13 cellular contexts compared by ENCODE assay signal in the genomic region with DNA sequence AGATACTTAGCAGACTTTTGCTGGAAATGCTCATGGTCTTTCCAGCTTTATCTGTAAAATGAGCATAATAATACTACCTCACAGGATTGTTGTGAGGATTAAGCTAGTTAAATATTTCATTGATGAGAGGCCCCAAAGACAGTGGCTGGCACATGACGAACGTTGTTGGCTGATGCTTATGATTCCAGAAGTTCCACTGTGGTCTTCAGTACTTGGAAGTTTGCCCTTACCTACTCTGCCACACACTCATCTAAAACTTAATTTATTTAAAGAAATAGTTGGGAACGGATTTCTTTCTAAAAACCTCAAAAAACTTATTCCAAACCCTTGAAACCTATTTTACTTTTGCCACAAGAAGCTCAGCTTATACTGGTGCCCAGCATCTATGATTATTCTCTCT.
A peak's percentile ranks its signal among the peaks of the same experiment; 100 is the strongest.
DNase-seq lines count a peak whose midpoint lies in the region; ATAC-seq and TF ChIP-seq lines count a peak whose summit lies in the region.
"Had no signal": no experiment of that assay in that cellular context is flagged by ENCODE, and none has a peak within 500 bp of the region (broad histone marks: within the 10 kb centered on the region; RNA-seq: fewer than 3 reads in every experiment).

No MANE protein-coding gene starts in this region.

- no peak overlapping the region for H3K4me3 Mint-ChIP-seq in CD4-positive, alpha-beta T cell
- H3K4me3 Mint-ChIP-seq in T-helper 17 cell, result no peak overlapping the region
- H3K4me3 Mint-ChIP-seq in activated T-cell treated with anti-CD3 and anti-CD28 coated beads, Interleukin-2, amount 50 U/mL, for 4 hours, result no peak overlapping the region

- H3K4me1 ChIP-seq in gastrocnemius medialis, result peaks cover 68 to 70% of the 10 kb centered on the region in 2 donors

- peaks cover 85% of the 10 kb centered on the region for H3K4me1 Mint-ChIP-seq in CD4-positive, alpha-beta T cell (ENCODE audit: low read depth)
- peaks cover 37% of the 10 kb centered on the region for H3K4me1 Mint-ChIP-seq in T-helper 17 cell
- peaks cover 76% of the 10 kb centered on the region for H3K4me1 Mint-ChIP-seq in activated T-cell treated with anti-CD3 and anti-CD28 coated beads, Interleukin-2, amount 50 U/mL, for 4 hours (ENCODE audit: low read depth)

- no peak for TF ChIP-seq POLR2A in gastrocnemius medialis (IDR thresholded peaks at IDR 0.05)

- H3K36me3 Mint-ChIP-seq in CD4-positive, alpha-beta T cell (ENCODE audit: low read depth), result peaks cover 34% of the 10 kb centered on the region
- H3K36me3 Mint-ChIP-seq in T-helper 17 cell (ENCODE audit: low read depth), result no peaks in the 10 kb centered on the region
- H3K36me3 Mint-ChIP-seq in activated T-cell treated with anti-CD3 and anti-CD28 coated beads, Interleukin-2, amount 50 U/mL, for 4 hours (ENCODE audit: insufficient read depth), result peaks cover 26% of the 10 kb centered on the region

- no peaks in the 10 kb centered on the region for H3K36me3 ChIP-seq in gastrocnemius medialis

- H3K27me3 Mint-ChIP-seq in CD4-positive, alpha-beta T cell, result no peaks in the 10 kb centered on the region
- no peaks in the 10 kb centered on the region for H3K27me3 Mint-ChIP-seq in T-helper 17 cell
- no peaks in the 10 kb centered on the region for H3K27me3 Mint-ChIP-seq in activated T-cell treated with anti-CD3 and anti-CD28 coated beads, Interleukin-2, amount 50 U/mL, for 4 hours (ENCODE audit: low read depth)
- H3K27me3 Mint-ChIP-seq: CD4-positive, alpha-beta memory T cell had no signal

- in situ Hi-C loops in gastrocnemius medialis (cut with MboI; ENCODE audit: low sequenced_read_pairs in 4 of 4), result no loop called here

- peak overlapping the region; percentile 85 for H3K27ac Mint-ChIP-seq in CD4-positive, alpha-beta T cell
- peak overlapping the region; percentile 71 for H3K27ac Mint-ChIP-seq in T-helper 17 cell

- CTCF ChIA-PET in CD4-positive, alpha-beta T cell (lab: Charles Lee), result interaction anchor here (1.0 kb wide), 1 partner anchor 173 kb away, joined by 3 read pairs; no protein-coding TSS in a partner anchor

- no peak overlapping the region for H3K27ac ChIP-seq in CD4-positive, alpha-beta T cell (ENCODE audit: low read depth, low read length)
- H3K27ac ChIP-seq in gastrocnemius medialis, result peak overlapping the region; percentile 84 to 91 (median 90)

- intact Hi-C loops in CD4-positive, alpha-beta T cell (cut with DNase I, micrococcal nuclease), result loop anchor here in 1 of 2 experiments (5.0 kb wide), 1 partner anchor 65 kb away; no protein-coding TSS in a partner anchor
- intact Hi-C loops in gastrocnemius medialis (cut with DNase I; ENCODE audit: low total_unique reads), result no loop called here

- H3K9me3 ChIP-seq in CD4-positive, alpha-beta T cell (ENCODE audit: control insufficient read depth, low read length), result no peaks in the 10 kb centered on the region
- H3K9me3 ChIP-seq in T-helper 17 cell (ENCODE audit: control insufficient read depth, low read length, poor library complexity, severe bottlenecking) (no peaks in the 10 kb centered on the region), gastrocnemius medialis (no peaks in the 10 kb centered on the region)

- no peak overlapping the region for H3K4me3 ChIP-seq in gastrocnemius medialis

- ATAC-seq in CD4-positive, alpha-beta T cell (ENCODE audit: poor library complexity), result no peak
- no peak for ATAC-seq in T-helper 17 cell
- no peak for ATAC-seq in gastrocnemius medialis
- ATAC-seq in GM18858 (IDR thresholded peaks at IDR 0.05; ENCODE audit: unreplicated experiment), result no peak
- no peak for ATAC-seq in HG03045 (IDR thresholded peaks at IDR 0.05; ENCODE audit: unreplicated experiment)
- no peak for ATAC-seq in activated T-cell treated with anti-CD3 and anti-CD28 coated beads, Interleukin-2, amount 50 U/mL, for 4 hours

- H3K27me3 ChIP-seq in CD4-positive, alpha-beta T cell (ENCODE audit: control insufficient read depth, insufficient read depth, low read length), result no peaks in the 10 kb centered on the region
- no peaks in the 10 kb centered on the region for H3K27me3 ChIP-seq in gastrocnemius medialis

- no peak for TF ChIP-seq CTCF in CD4-positive, alpha-beta T cell (IDR thresholded peaks at IDR 0.05)
- no peak for TF ChIP-seq CTCF in gastrocnemius medialis (IDR thresholded peaks at IDR 0.05 in 4 of 5, conservative IDR thresholded peaks at IDR 0.05 in 1 of 5)

- no peak for DNase-seq in CD4-positive, alpha-beta T cell
- DNase-seq in T-helper 17 cell (no peak), fibroblast of the conjunctiva (ENCODE audit: low read depth) (peak; percentile 57), gastrocnemius medialis (no peak), NOMO-1 (lab: John Stamatoyannopoulos, UW; ENCODE audit: unreplicated experiment in 2 of 2) (no peak)
- no peak for DNase-seq in activated T-cell treated with anti-CD3 and anti-CD28 coated beads, Interleukin-2, amount 50 U/mL, for 4 hours
- DNase-seq: activated CD4-positive, CD25-positive, alpha-beta regulatory T cell; activated effector memory CD4-positive, alpha-beta T cell treated with Interleukin-2 at 50 U/mL for 16 hours; CD4-positive, alpha-beta memory T cell; NCI-H524 treated with DMSO at 0.1 percent for 48 hours; stimulated activated CD4-positive, alpha-beta T cell treated with anti-CD3 and anti-CD28 coated beads, Interleukin-15, amount 100 ng/mL, for 24 hours had no signal

- POLR2A ChIA-PET in CD4-positive, alpha-beta T cell (lab: Charles Lee), result interaction anchor here (1.5 to 5.8 kb wide), 6 partner anchors 10 to 31 kb away, joined by 4 to 25 read pairs (median 8); no protein-coding TSS in a partner anchor

- H3K9me3 Mint-ChIP-seq in CD4-positive, alpha-beta T cell, result no peaks in the 10 kb centered on the region
- H3K9me3 Mint-ChIP-seq in activated T-cell treated with anti-CD3 and anti-CD28 coated beads, Interleukin-2, amount 50 U/mL, for 4 hours, result peaks cover 3% of the 10 kb centered on the region
- H3K9me3 Mint-ChIP-seq: CD4-positive, alpha-beta memory T cell had no signal
